10 cellular contexts compared by ENCODE assay signal in genomic region chr1:23527366-23527765, GRCh38. TPM values are rescaled to one million over a fixed set of nuclear protein-coding genes. Genes with fewer than 3 reads are reported as not detected.
DNase-seq lines count a peak whose midpoint lies in the region; ATAC-seq and TF ChIP-seq lines count a peak whose summit lies in the region.
"Had no signal": no experiment of that assay in that cellular context is flagged by ENCODE, and none has a peak within 500 bp of the region (broad histone marks: within the 10 kb centered on the region; RNA-seq: fewer than 3 reads in every experiment).

No MANE protein-coding gene starts in this region.

- 83 to 91% methylated on average over 7 of the region's 7 CpGs for WGBS in testis, 2 donors

- TF ChIP-seq CTCF in neural crest cell (conservative IDR thresholded peaks at IDR 0.05) (no peak), testis (IDR thresholded peaks at IDR 0.05) (no peak), GM13977 (IDR thresholded peaks at IDR 0.05; ENCODE audit: extremely low read depth, insufficient read depth, missing control alignments) (no peak)

- H3K4me3 ChIP-seq in CD4-positive, CD25-positive, alpha-beta regulatory T cell (ENCODE audit: low read depth, low read length), result peak overlapping the region; percentile 73
- H3K4me3 ChIP-seq in testis, result no peak overlapping the region
- H3K4me3 ChIP-seq: K562, pancreas had no signal

- peak overlapping the region; percentile 83 to 94 (median 86) for H3K4me3 Mint-ChIP-seq in CD4-positive, CD25-positive, alpha-beta regulatory T cell
- H3K4me3 Mint-ChIP-seq in IgD-negative memory B cell (peak overlapping the region; percentile 55 to 91 (median 78)), neural crest cell (peak overlapping the region; percentile 90)
- peak overlapping the region; percentile 83 for H3K4me3 Mint-ChIP-seq in activated T-helper 17 cell treated with anti-CD3 and anti-CD28 coated beads, Interleukin-2, amount 50 U/mL, for 72 hours

- no peaks in the 10 kb centered on the region for H3K9me3 ChIP-seq in CD4-positive, CD25-positive, alpha-beta regulatory T cell (ENCODE audit: control insufficient read depth in 2 of 2, low read length in 2 of 2)
- no peaks in the 10 kb centered on the region for H3K9me3 ChIP-seq in testis
- H3K9me3 ChIP-seq: pancreas, stomach had no signal

- H3K4me1 Mint-ChIP-seq in CD4-positive, CD25-positive, alpha-beta regulatory T cell, result peaks cover 10 to 90% (median 60%) of the 10 kb centered on the region in 4 donors
- peaks cover 70 to 77% (median 76%) of the 10 kb centered on the region in 3 donors for H3K4me1 Mint-ChIP-seq in IgD-negative memory B cell
- H3K4me1 Mint-ChIP-seq in activated T-helper 17 cell treated with anti-CD3 and anti-CD28 coated beads, Interleukin-2, amount 50 U/mL, for 72 hours, result peaks cover 47% of the 10 kb centered on the region
- peaks cover 51% of the 10 kb centered on the region for H3K4me1 Mint-ChIP-seq in neural crest cell

- in situ Hi-C loops in GM13977 (cut with MboI; ENCODE audit: low pct_unique_long_range_greater_than_20kb, low sequenced_read_pairs, unreplicated experiment), result no loop called here

- H3K27ac Mint-ChIP-seq in CD4-positive, CD25-positive, alpha-beta regulatory T cell, result peak overlapping the region; percentile 89 to 95 (median 91)
- H3K27ac Mint-ChIP-seq in IgD-negative memory B cell (peak overlapping the region in 2 of 3 donors; percentile 59 to 84), neural crest cell (ENCODE audit: unreplicated experiment) (no peak overlapping the region)
- no peak overlapping the region for H3K27ac Mint-ChIP-seq in activated T-helper 17 cell treated with anti-CD3 and anti-CD28 coated beads, Interleukin-2, amount 50 U/mL, for 72 hours

- DNase-seq in CD4-positive, CD25-positive, alpha-beta regulatory T cell, result no peak
- DNase-seq in neural crest cell (ENCODE audit: low read depth, low spot score) (no peak), testis (no peak), GM13977 (ENCODE audit: low spot score) (no peak), A172 (ENCODE audit: low spot score) (no peak)
- DNase-seq: pancreas, stomach had no signal

- H3K36me3 ChIP-seq in CD4-positive, CD25-positive, alpha-beta regulatory T cell (ENCODE audit: control insufficient read depth, insufficient read depth, low read length), result no peaks in the 10 kb centered on the region
- no peaks in the 10 kb centered on the region for H3K36me3 ChIP-seq in testis (ENCODE audit: low read depth, missing control alignments)
- H3K36me3 ChIP-seq: pancreas, stomach had no signal

- intact Hi-C loops in testis (cut with DNase I; ENCODE audit: low total_unique reads), result no loop called here

- H3K36me3 Mint-ChIP-seq in CD4-positive, CD25-positive, alpha-beta regulatory T cell, result no peaks in the 10 kb centered on the region
- no peaks in the 10 kb centered on the region for H3K36me3 Mint-ChIP-seq in IgD-negative memory B cell
- H3K36me3 Mint-ChIP-seq in activated T-helper 17 cell treated with anti-CD3 and anti-CD28 coated beads, Interleukin-2, amount 50 U/mL, for 72 hours (ENCODE audit: low read depth), result no peaks in the 10 kb centered on the region
- no peaks in the 10 kb centered on the region for H3K36me3 Mint-ChIP-seq in neural crest cell (ENCODE audit: low read depth)

- H3K27me3 Mint-ChIP-seq in CD4-positive, CD25-positive, alpha-beta regulatory T cell, result no peaks in the 10 kb centered on the region
- H3K27me3 Mint-ChIP-seq in IgD-negative memory B cell (no peaks in the 10 kb centered on the region), neural crest cell (ENCODE audit: low read depth) (no peaks in the 10 kb centered on the region)
- H3K27me3 Mint-ChIP-seq in activated T-helper 17 cell treated with anti-CD3 and anti-CD28 coated beads, Interleukin-2, amount 50 U/mL, for 72 hours, result no peaks in the 10 kb centered on the region

- H3K9me3 Mint-ChIP-seq in CD4-positive, CD25-positive, alpha-beta regulatory T cell, result no peaks in the 10 kb centered on the region
- H3K9me3 Mint-ChIP-seq in IgD-negative memory B cell, result no peaks in the 10 kb centered on the region
- H3K9me3 Mint-ChIP-seq in activated T-helper 17 cell treated with anti-CD3 and anti-CD28 coated beads, Interleukin-2, amount 50 U/mL, for 72 hours, result no peaks in the 10 kb centered on the region
- no peaks in the 10 kb centered on the region for H3K9me3 Mint-ChIP-seq in neural crest cell

- no peak for TF ChIP-seq POLR2A in testis (IDR thresholded peaks at IDR 0.05)

- H3K27me3 ChIP-seq in CD4-positive, CD25-positive, alpha-beta regulatory T cell (ENCODE audit: control insufficient read depth, insufficient read depth, low read length), result no peaks in the 10 kb centered on the region
- no peaks in the 10 kb centered on the region for H3K27me3 ChIP-seq in testis
- H3K27me3 ChIP-seq: pancreas had no signal

- peaks cover 93% of the 10 kb centered on the region for H3K4me1 ChIP-seq in CD4-positive, CD25-positive, alpha-beta regulatory T cell (ENCODE audit: control insufficient read depth, insufficient read depth, low read length, poor library complexity, severe bottlenecking)
- peaks cover 38% of the 10 kb centered on the region for H3K4me1 ChIP-seq in testis

- ATAC-seq in CD4-positive, CD25-positive, alpha-beta regulatory T cell (ENCODE audit: low read depth in 2 of 2), result no peak
- ATAC-seq in activated T-helper 17 cell treated with anti-CD3 and anti-CD28 coated beads, Interleukin-2, amount 50 U/mL, for 72 hours (replicated peaks), result no peak

- peak overlapping the region; percentile 79 for H3K27ac ChIP-seq in CD4-positive, CD25-positive, alpha-beta regulatory T cell (ENCODE audit: insufficient read depth, low read length, poor library complexity, severe bottlenecking)
- H3K27ac ChIP-seq in testis, result no peak overlapping the region
- H3K27ac ChIP-seq: pancreas had no signal

RNA-seq across cellular contexts. Expression of gene E2F2, which starts 3.7 kb away (rescaled TPM):
- total RNA-seq in CD4-positive, CD25-positive, alpha-beta regulatory T cell, result 13.8 TPM
- 1 to 10 TPM; 2.3 to 7.1 (median 3.7) TPM for polyA plus RNA-seq in CD4-positive, CD25-positive, alpha-beta regulatory T cell
- polyA plus RNA-seq in IgD-negative memory B cell (2.2 TPM), testis (ENCODE audit: insufficient read depth, low read depth, low replicate concordance) (4.8 TPM)
- total RNA-seq in activated T-helper 17 cell treated with anti-CD3 and anti-CD28 coated beads, Interleukin-2, amount 50 U/mL, for 72 hours, result 10 to 100 TPM; 13.0 to 24.1 TPM
- total RNA-seq in neural crest cell (23.5 and 23.7 TPM in 2 replicates), testis (1 to 10 TPM; 4.2 to 6.6 TPM)
- 3.8 and 4.0 TPM in 2 replicates for total RNA-seq in A172 (2014; rRNA removed; shearing (Covaris generic))

RNA-seq across cellular contexts. Expression of gene ID3, which starts 31.9 kb away (rescaled TPM):
- 51.1 TPM for total RNA-seq in CD4-positive, CD25-positive, alpha-beta regulatory T cell
- polyA plus RNA-seq in CD4-positive, CD25-positive, alpha-beta regulatory T cell, result 10 to 100 TPM; 35.9 to 56.9 (median 48.0) TPM
- polyA plus RNA-seq in IgD-negative memory B cell (74.0 TPM), testis (ENCODE audit: insufficient read depth, low read depth, low replicate concordance) (24.5 TPM)
- total RNA-seq in activated T-helper 17 cell treated with anti-CD3 and anti-CD28 coated beads, Interleukin-2, amount 50 U/mL, for 72 hours, result 10 to 100 TPM; 19.5 to 45.2 TPM
- total RNA-seq in neural crest cell (36.2 and 40.9 TPM in 2 replicates), testis (10 to 100 TPM; 27.2 to 34.5 TPM)
- total RNA-seq in A172 (2014; rRNA removed; shearing (Covaris generic)), result 83.7 and 244 TPM in 2 replicates

RNA-seq across cellular contexts. Expression of gene ASAP3, which starts 43.4 kb away (rescaled TPM):
- total RNA-seq in CD4-positive, CD25-positive, alpha-beta regulatory T cell, result 2.3 TPM
- polyA plus RNA-seq in CD4-positive, CD25-positive, alpha-beta regulatory T cell, result under 1 TPM in 3 of 4 donors, not detected in 1; 0.23 to 0.57 (median 0.41) TPM
- polyA plus RNA-seq in IgD-negative memory B cell, result 0.66 TPM
- total RNA-seq in activated T-helper 17 cell treated with anti-CD3 and anti-CD28 coated beads, Interleukin-2, amount 50 U/mL, for 72 hours, result 1 to 10 TPM in 1 of 2 donors, under 1 TPM in 1; 0.37 to 1.0 TPM
- 45.5 and 45.8 TPM in 2 replicates for total RNA-seq in neural crest cell
- total RNA-seq in testis, result 10 to 100 TPM; 43.1 to 48.0 TPM
- polyA plus RNA-seq in testis (ENCODE audit: insufficient read depth, low read depth, low replicate concordance), result 34.1 TPM
- 19.7 and 19.9 TPM in 2 replicates for total RNA-seq in A172 (2014; rRNA removed; shearing (Covaris generic))

Comparison
In these comparisons a context has a peak if more than half of its experiments do, and no peak if none do; other contexts are left out.
1. H3K27ac Mint-ChIP-seq: peak in CD4-positive, CD25-positive, alpha-beta regulatory T cell (3 of 3) and IgD-negative memory B cell (2 of 3); none in activated T-helper 17 cell treated with anti-CD3 and anti-CD28 coated beads, Interleukin-2, amount 50 U/mL, for 72 hours (single experiment) and neural crest cell (single experiment).
2. Peak in every context shown above with its lines, with median percentiles within 50 percentile points of each other: H3K4me3 Mint-ChIP-seq.